In the genomic region with DNA sequence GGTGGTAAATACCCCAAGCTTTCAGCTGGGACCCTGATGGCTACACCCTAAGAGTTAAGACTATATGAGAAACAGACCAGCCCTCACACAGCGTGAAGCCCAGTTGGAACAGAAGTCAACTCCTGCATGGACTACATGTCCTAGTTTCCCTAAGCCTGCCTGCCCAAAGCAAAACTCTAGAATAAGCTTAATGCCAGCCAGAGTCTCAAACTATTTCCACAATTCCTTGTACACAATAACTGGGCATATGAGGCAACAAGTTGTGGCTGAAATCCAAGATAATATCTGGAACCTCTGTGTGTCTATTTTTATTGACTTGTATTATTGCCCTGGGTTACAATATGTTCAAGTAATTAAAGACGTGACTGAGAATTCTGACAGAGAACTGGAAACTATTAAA, we compare ENCODE assay signal across 15 cellular contexts. TPM values are rescaled to one million over a fixed set of nuclear protein-coding genes. Genes with fewer than 3 reads are reported as not detected.
DNase-seq lines count a peak whose midpoint lies in the region; ATAC-seq and TF ChIP-seq lines count a peak whose summit lies in the region.
"Had no signal": no experiment of that assay in that cellular context is flagged by ENCODE, and none has a peak within 500 bp of the region (broad histone marks: within the 10 kb centered on the region; RNA-seq: fewer than 3 reads in every experiment).

No MANE protein-coding gene starts in this region.

- no peaks in the 10 kb centered on the region for H3K36me3 Mint-ChIP-seq in activated CD4-positive, alpha-beta T cell treated with anti-CD3 and anti-CD28 coated beads, Interleukin-2, amount 10 ng/mL, durations not matched to agents 7 days and 5 days (ENCODE audit: low read depth)
- peaks cover 0 to 9% (median 3%) of the 10 kb centered on the region in 3 donors for H3K36me3 Mint-ChIP-seq in naive thymus-derived CD8-positive, alpha-beta T cell

- no peak overlapping the region for H3K4me3 Mint-ChIP-seq in activated CD4-positive, alpha-beta T cell treated with anti-CD3 and anti-CD28 coated beads, Interleukin-2, amount 10 ng/mL, durations not matched to agents 7 days and 5 days
- H3K4me3 Mint-ChIP-seq in naive thymus-derived CD8-positive, alpha-beta T cell = no peak overlapping the region
- H3K4me3 Mint-ChIP-seq: activated T-cell treated with anti-CD3 and anti-CD28 coated beads, Interleukin-2, amount 50 U/mL, for 4 hours; naive thymus-derived CD4-positive, alpha-beta T cell had no signal

- no peaks in the 10 kb centered on the region for H3K27me3 ChIP-seq in prostate gland (replicated peaks; ENCODE audit: insufficient read depth)
- H3K27me3 ChIP-seq: vagina had no signal

- no peak for ATAC-seq in naive thymus-derived CD8-positive, alpha-beta T cell
- ATAC-seq: activated T-cell treated with anti-CD3 and anti-CD28 coated beads, Interleukin-2, amount 50 U/mL, for 4 hours; naive thymus-derived CD4-positive, alpha-beta T cell had no signal

- H3K27ac Mint-ChIP-seq in activated CD4-positive, alpha-beta T cell treated with anti-CD3 and anti-CD28 coated beads, Interleukin-2, amount 10 ng/mL, durations not matched to agents 7 days and 5 days = no peak overlapping the region
- H3K27ac Mint-ChIP-seq in naive thymus-derived CD8-positive, alpha-beta T cell = no peak overlapping the region
- H3K27ac Mint-ChIP-seq: naive thymus-derived CD4-positive, alpha-beta T cell had no signal

- TF ChIP-seq POLR2A in prostate gland (IDR thresholded peaks at IDR 0.05) = no peak

- TF ChIP-seq CTCF in VCaP (conservative IDR thresholded peaks at IDR 0.05) (no peak), foreskin fibroblast (IDR thresholded peaks at IDR 0.05; ENCODE audit: low read depth, low read length) (no peak), prostate gland (IDR thresholded peaks at IDR 0.05) (no peak)

- no peaks in the 10 kb centered on the region for H3K9me3 ChIP-seq in prostate gland
- H3K9me3 ChIP-seq: vagina had no signal

- POLR2A ChIA-PET in activated CD4-positive, alpha-beta T cell treated with anti-CD3 and anti-CD28 coated beads, Interleukin-2, amount 10 ng/mL, durations not matched to agents 7 days and 5 days (lab: Charles Lee) = no interaction called here
- POLR2A ChIA-PET in naive thymus-derived CD8-positive, alpha-beta T cell (lab: Charles Lee) = no interaction called here

- no peaks in the 10 kb centered on the region for H3K4me1 ChIP-seq in prostate gland (replicated peaks)

- H3K4me1 Mint-ChIP-seq in activated CD4-positive, alpha-beta T cell treated with anti-CD3 and anti-CD28 coated beads, Interleukin-2, amount 10 ng/mL, durations not matched to agents 7 days and 5 days = no peaks in the 10 kb centered on the region
- no peaks in the 10 kb centered on the region for H3K4me1 Mint-ChIP-seq in naive thymus-derived CD8-positive, alpha-beta T cell
- H3K4me1 Mint-ChIP-seq: naive thymus-derived CD4-positive, alpha-beta T cell had no signal

- H3K36me3 ChIP-seq in prostate gland = no peaks in the 10 kb centered on the region
- H3K36me3 ChIP-seq: vagina had no signal

- CTCF ChIA-PET in activated CD4-positive, alpha-beta T cell treated with anti-CD3 and anti-CD28 coated beads, Interleukin-2, amount 10 ng/mL, durations not matched to agents 7 days and 5 days (lab: Charles Lee) = no interaction called here

- peaks cover 7% of the 10 kb centered on the region for H3K27me3 Mint-ChIP-seq in activated CD4-positive, alpha-beta T cell treated with anti-CD3 and anti-CD28 coated beads, Interleukin-2, amount 10 ng/mL, durations not matched to agents 7 days and 5 days
- peaks cover 2 to 21% (median 7%) of the 10 kb centered on the region in 5 donors for H3K27me3 Mint-ChIP-seq in naive thymus-derived CD8-positive, alpha-beta T cell

- H3K4me3 ChIP-seq in foreskin fibroblast (ENCODE audit: low read depth in 1 of 2, low read length in 2 of 2) = peak overlapping the region; percentile 39 to 52
- H3K4me3 ChIP-seq in prostate gland = no peak overlapping the region
- H3K4me3 ChIP-seq: K562, vagina had no signal

- WGBS in prostate gland = 39% methylated on average over 2 of the region's 2 CpGs

- H3K9me3 Mint-ChIP-seq in activated CD4-positive, alpha-beta T cell treated with anti-CD3 and anti-CD28 coated beads, Interleukin-2, amount 10 ng/mL, durations not matched to agents 7 days and 5 days = no peaks in the 10 kb centered on the region
- peaks cover 0 to 9% (median 2%) of the 10 kb centered on the region in 9 donors for H3K9me3 Mint-ChIP-seq in naive thymus-derived CD8-positive, alpha-beta T cell

- H3K27ac ChIP-seq in VCaP = peak overlapping the region; percentile 68
- H3K27ac ChIP-seq in prostate gland = no peak overlapping the region
- H3K27ac ChIP-seq: vagina had no signal

- intact Hi-C loops in prostate gland (cut with DNase I) = no loop called here

- DNase-seq in AG20443 (ENCODE audit: low spot score) (peak; percentile 47), foreskin fibroblast (peak; percentile 39 to 70), prostate gland (ENCODE audit: low spot score) (peak; percentile 16), ecto neural progenitor cell (ENCODE audit: low spot score) (no peak), globus pallidus (ENCODE audit: low spot score) (no peak)
- DNase-seq in activated CD4-positive, alpha-beta T cell treated with anti-CD3 and anti-CD28 coated beads, Interleukin-2, amount 10 ng/mL, durations not matched to agents 7 days and 5 days = no peak
- no peak for DNase-seq in naive thymus-derived CD8-positive, alpha-beta T cell
- DNase-seq: activated CD4-positive, CD25-positive, alpha-beta regulatory T cell; activated T-cell treated with anti-CD3 and anti-CD28 coated beads, Interleukin-2, amount 50 U/mL, for 4 hours; anterior cingulate cortex; naive thymus-derived CD4-positive, alpha-beta T cell; NCI-H1930 had no signal

RNA-seq across cellular contexts. Expression of a gene that starts 19.4 kb away (rescaled TPM):
- 10 to 100 TPM; 48.6 to 56.6 TPM for total RNA-seq in prostate gland
- 10 to 100 TPM in 1 of 2 experiments, 1 to 10 TPM in 1; 8.3 to 10.3 TPM for total RNA-seq in activated CD4-positive, alpha-beta T cell treated with anti-CD3 and anti-CD28 coated beads, Interleukin-2, amount 10 ng/mL, durations not matched to agents 7 days and 5 days
- 1 to 10 TPM; 1.7 to 2.5 TPM for total RNA-seq in naive thymus-derived CD8-positive, alpha-beta T cell
- polyA plus RNA-seq in naive thymus-derived CD8-positive, alpha-beta T cell = 1 to 10 TPM in 2 of 3 donors, under 1 TPM in 1; 0.56 to 3.1 (median 1.6) TPM

Comparison
In these comparisons a context has a peak if more than half of its experiments do, and no peak if none do; other contexts are left out.
1. DNase-seq: peak in AG20443 (single experiment), foreskin fibroblast (2 of 2) and prostate gland (single experiment); none in activated CD4-positive, alpha-beta T cell treated with anti-CD3 and anti-CD28 coated beads, Interleukin-2, amount 10 ng/mL, durations not matched to agents 7 days and 5 days (single experiment), naive thymus-derived CD8-positive, alpha-beta T cell (0 of 10), ecto neural progenitor cell (single experiment) and globus pallidus (single experiment).
2. H3K4me3 ChIP-seq: peak in foreskin fibroblast (2 of 2); none in prostate gland (0 of 2).
3. RNA of a gene that starts 19.4 kb away (total RNA-seq): 48.6 to 56.6 TPM in prostate gland; 8.3 to 10.3 TPM in activated CD4-positive, alpha-beta T cell treated with anti-CD3 and anti-CD28 coated beads, Interleukin-2, amount 10 ng/mL, durations not matched to agents 7 days and 5 days and 1.7 to 2.5 TPM in naive thymus-derived CD8-positive, alpha-beta T cell; every median in the first group is over 4 times any median in the second.